10 cellular contexts compared by ENCODE assay signal in genomic region chr2:237529452-237530402, GRCh38.
DNase-seq lines count a peak whose midpoint lies in the region; ATAC-seq, FAIRE-seq and TF ChIP-seq lines count a peak whose summit lies in the region.
"Had no signal": no experiment of that assay in that cellular context is flagged by ENCODE, and none has a peak within 500 bp of the region (broad histone marks: within the 10 kb centered on the region; RNA-seq: fewer than 3 reads in every experiment).

No MANE protein-coding gene starts in this region.

- ATAC-seq in GM19452 (IDR thresholded peaks at IDR 0.05; ENCODE audit: unreplicated experiment), result peak; percentile 91
- peak; percentile 55 for ATAC-seq in HG03039 (IDR thresholded peaks at IDR 0.05; ENCODE audit: unreplicated experiment)

- no peaks in the 10 kb centered on the region; the same call in 1 of the 2 replicates for H3K36me3 ChIP-seq in GM06990 (ENCODE audit: control insufficient read depth, insufficient read depth, low read length)
- H3K36me3 ChIP-seq: ovary had no signal

- FAIRE-seq in HTR-8/SVneo (lab: Jason Lieb, UNC), result no peak

- no peaks in the 10 kb centered on the region for H3K27me3 ChIP-seq in GM06990 (replicated peaks; ENCODE audit: control insufficient read depth, insufficient read depth, low read length)
- H3K27me3 ChIP-seq: ovary had no signal

- TF ChIP-seq CTCF in GM06990 (IDR thresholded peaks at IDR 0.05; ENCODE audit: insufficient read depth, low read length, poor library complexity, severe bottlenecking), result no peak
- TF ChIP-seq CTCF in foreskin fibroblast (IDR thresholded peaks at IDR 0.05; ENCODE audit: low read depth, low read length), result no peak

- DNase-seq in GM06990 (ENCODE audit: extremely low read depth, insufficient read length), result peak; percentile 74
- DNase-seq in RPMI8226, result peak; percentile 7
- DNase-seq in HuH-7.5 (ENCODE audit: low spot score), result no peak
- no peak for DNase-seq in foreskin fibroblast
- DNase-seq in HTR-8/SVneo (ENCODE audit: insufficient read length, low spot score), result no peak
- DNase-seq in NCI-H345 treated with DMSO at 0.1 percent for 48 hours (lab: John Stamatoyannopoulos, UW; ENCODE audit: unreplicated experiment), result no peak
- DNase-seq: activated naive CD4-positive, alpha-beta T cell; ovary had no signal

- H3K4me3 ChIP-seq in GM06990 (replicated peaks; ENCODE audit: low read depth, low read length), result no peak overlapping the region
- H3K4me3 ChIP-seq in foreskin fibroblast (ENCODE audit: low read depth in 1 of 2, low read length in 2 of 2), result no peak overlapping the region
- H3K4me3 ChIP-seq: ovary had no signal

Comparison
In these comparisons a context has a peak if more than half of its experiments do, and no peak if none do; other contexts are left out.
1. DNase-seq: peak in GM06990 (single experiment) and RPMI8226 (single experiment); none in HuH-7.5 (single experiment), foreskin fibroblast (0 of 2), HTR-8/SVneo (single experiment) and NCI-H345 treated with DMSO at 0.1 percent for 48 hours (single experiment).